In the genomic region with DNA sequence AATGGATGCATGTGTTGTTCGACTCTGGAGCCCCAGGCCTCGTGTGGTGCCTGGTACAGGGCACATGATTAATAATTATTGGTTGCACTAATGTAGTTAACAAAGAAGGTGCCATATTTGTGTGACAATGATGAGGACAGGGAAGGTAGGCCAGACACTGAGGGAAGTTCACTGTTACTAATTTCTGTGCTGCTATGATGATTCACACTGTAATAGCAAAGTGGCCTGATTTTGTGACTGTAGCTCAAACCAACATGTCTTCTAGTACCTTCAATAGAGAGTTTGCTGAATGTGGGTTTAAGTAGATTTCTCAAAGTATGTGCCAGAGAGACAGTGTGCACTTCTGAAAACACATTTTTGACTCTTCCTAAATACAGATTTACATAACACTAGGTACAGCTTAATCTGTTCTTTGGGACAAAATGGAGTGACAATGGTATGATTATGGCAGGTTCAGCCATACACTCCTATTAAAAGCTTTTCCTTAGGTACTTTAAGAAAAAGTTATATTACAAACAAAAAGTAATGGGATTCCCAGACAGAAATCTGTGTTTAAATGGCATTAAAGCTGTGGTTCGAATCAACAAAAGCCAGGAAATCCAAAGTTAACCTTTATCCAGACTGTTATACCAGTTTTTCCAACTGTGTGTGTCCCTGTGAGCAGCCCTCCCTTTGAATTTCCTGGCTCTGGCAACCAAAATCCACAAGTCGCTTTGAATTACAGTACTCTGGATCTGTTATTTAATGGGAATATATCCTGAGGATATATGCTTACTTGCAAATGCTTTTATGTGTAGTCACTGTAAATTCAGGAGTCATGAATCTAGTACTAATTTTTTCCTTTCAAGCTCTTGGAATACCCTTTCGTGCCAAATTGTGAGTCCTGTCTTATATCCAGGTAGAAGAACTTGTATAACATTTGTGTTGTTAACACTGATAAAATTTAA, we compare ENCODE assay signal across 1 cellular context.
TF ChIP-seq lines count a peak whose summit lies in the region.

No MANE protein-coding gene starts in this region.

TF ChIP-seq in endothelial cell of umbilical vein, 7 proteins besides CTCF, POLR2A, EP300 and RAD21 (continued from another document):
- TF ChIP-seq, protein P1, sequence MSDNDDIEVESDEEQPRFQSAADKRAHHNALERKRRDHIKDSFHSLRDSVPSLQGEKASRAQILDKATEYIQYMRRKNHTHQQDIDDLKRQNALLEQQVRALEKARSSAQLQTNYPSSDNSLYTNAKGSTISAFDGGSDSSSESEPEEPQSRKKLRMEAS (IDR thresholded peaks at IDR 0.05; ENCODE audit: insufficient read depth, insufficient read length), result no peak
- no peak for TF ChIP-seq MYC (IDR thresholded peaks at IDR 0.05; ENCODE audit: low read depth, low read length)
